Comparison of ENCODE assay signal across 1 cellular context in the genomic region with DNA sequence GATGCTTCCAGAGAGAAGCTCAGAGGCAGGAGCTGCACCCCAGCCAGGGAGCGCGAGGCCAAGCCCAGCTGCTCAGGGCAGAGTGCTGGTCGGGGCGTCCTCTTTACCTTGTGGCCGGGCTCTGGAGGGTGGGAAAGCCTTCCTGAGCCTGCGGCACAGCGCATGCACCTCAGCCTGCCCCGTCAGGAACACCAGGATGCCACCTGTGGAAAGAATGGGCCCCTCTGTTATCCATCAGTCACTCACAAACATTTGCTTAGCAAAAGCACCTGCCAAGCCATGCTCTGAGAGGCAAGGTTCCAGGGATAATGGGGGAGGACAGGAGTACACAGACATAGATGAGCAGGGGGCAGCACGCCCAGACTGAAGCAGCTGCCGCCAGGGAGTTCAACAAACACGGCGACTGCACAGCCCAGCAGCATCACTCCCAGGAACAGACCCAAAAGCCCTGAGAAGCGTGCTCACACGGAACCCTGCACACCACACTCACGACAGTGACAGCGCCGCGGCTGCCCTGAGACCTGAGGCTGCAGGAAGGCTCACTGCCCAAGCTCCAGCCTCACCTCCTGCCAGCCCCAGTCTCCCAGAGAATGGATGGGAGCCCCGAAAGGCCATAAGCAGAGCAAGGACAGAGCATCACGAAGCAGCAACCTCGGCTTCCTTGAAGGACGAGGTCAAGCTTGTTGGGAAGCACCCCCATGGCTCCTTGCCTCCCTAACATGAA.
TF ChIP-seq lines count a peak whose summit lies in the region.

No MANE protein-coding gene starts in this region.

TF ChIP-seq in GM12878, 131 proteins besides CTCF, POLR2A, EP300 and RAD21:
- TF ChIP-seq BCL11A (IDR thresholded peaks at IDR 0.05; ENCODE audit: low read depth, low read length) (no peak), BRCA1 (IDR thresholded peaks at IDR 0.05; ENCODE audit: low read depth, low read length) (no peak), MEF2B (IDR thresholded peaks at IDR 0.05; ENCODE audit: partially characterized antibody, poor library complexity, severe bottlenecking) (no peak), YBX1 (IDR thresholded peaks at IDR 0.05) (no peak), NR2C2 (IDR thresholded peaks at IDR 0.05; ENCODE audit: borderline replicate concordance, control insufficient read depth, insufficient read length, low read depth) (no peak)
- TF ChIP-seq, protein P1, sequence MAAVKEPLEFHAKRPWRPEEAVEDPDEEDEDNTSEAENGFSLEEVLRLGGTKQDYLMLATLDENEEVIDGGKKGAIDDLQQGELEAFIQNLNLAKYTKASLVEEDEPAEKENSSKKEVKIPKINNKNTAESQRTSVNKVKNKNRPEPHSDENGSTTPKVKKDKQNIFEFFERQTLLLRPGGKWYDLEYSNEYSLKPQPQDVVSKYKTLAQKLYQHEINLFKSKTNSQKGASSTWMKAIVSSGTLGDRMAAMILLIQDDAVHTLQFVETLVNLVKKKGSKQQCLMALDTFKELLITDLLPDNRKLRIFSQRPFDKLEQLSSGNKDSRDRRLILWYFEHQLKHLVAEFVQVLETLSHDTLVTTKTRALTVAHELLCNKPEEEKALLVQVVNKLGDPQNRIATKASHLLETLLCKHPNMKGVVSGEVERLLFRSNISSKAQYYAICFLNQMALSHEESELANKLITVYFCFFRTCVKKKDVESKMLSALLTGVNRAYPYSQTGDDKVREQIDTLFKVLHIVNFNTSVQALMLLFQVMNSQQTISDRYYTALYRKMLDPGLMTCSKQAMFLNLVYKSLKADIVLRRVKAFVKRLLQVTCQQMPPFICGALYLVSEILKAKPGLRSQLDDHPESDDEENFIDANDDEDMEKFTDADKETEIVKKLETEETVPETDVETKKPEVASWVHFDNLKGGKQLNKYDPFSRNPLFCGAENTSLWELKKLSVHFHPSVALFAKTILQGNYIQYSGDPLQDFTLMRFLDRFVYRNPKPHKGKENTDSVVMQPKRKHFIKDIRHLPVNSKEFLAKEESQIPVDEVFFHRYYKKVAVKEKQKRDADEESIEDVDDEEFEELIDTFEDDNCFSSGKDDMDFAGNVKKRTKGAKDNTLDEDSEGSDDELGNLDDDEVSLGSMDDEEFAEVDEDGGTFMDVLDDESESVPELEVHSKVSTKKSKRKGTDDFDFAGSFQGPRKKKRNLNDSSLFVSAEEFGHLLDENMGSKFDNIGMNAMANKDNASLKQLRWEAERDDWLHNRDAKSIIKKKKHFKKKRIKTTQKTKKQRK (IDR thresholded peaks at IDR 0.05; ENCODE audit: low read depth, low read length) = no peak
- TF ChIP-seq, protein P2, sequence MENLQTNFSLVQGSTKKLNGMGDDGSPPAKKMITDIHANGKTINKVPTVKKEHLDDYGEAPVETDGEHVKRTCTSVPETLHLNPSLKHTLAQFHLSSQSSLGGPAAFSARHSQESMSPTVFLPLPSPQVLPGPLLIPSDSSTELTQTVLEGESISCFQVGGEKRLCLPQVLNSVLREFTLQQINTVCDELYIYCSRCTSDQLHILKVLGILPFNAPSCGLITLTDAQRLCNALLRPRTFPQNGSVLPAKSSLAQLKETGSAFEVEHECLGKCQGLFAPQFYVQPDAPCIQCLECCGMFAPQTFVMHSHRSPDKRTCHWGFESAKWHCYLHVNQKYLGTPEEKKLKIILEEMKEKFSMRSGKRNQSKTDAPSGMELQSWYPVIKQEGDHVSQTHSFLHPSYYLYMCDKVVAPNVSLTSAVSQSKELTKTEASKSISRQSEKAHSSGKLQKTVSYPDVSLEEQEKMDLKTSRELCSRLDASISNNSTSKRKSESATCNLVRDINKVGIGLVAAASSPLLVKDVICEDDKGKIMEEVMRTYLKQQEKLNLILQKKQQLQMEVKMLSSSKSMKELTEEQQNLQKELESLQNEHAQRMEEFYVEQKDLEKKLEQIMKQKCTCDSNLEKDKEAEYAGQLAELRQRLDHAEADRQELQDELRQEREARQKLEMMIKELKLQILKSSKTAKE (IDR thresholded peaks at IDR 0.05; ENCODE audit: low read depth, poor library complexity, severe bottlenecking) = no peak
- TF ChIP-seq, protein P3, sequence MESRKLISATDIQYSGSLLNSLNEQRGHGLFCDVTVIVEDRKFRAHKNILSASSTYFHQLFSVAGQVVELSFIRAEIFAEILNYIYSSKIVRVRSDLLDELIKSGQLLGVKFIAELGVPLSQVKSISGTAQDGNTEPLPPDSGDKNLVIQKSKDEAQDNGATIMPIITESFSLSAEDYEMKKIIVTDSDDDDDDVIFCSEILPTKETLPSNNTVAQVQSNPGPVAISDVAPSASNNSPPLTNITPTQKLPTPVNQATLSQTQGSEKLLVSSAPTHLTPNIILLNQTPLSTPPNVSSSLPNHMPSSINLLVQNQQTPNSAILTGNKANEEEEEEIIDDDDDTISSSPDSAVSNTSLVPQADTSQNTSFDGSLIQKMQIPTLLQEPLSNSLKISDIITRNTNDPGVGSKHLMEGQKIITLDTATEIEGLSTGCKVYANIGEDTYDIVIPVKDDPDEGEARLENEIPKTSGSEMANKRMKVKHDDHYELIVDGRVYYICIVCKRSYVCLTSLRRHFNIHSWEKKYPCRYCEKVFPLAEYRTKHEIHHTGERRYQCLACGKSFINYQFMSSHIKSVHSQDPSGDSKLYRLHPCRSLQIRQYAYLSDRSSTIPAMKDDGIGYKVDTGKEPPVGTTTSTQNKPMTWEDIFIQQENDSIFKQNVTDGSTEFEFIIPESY (IDR thresholded peaks at IDR 0.05) = no peak
